In the genomic region with DNA sequence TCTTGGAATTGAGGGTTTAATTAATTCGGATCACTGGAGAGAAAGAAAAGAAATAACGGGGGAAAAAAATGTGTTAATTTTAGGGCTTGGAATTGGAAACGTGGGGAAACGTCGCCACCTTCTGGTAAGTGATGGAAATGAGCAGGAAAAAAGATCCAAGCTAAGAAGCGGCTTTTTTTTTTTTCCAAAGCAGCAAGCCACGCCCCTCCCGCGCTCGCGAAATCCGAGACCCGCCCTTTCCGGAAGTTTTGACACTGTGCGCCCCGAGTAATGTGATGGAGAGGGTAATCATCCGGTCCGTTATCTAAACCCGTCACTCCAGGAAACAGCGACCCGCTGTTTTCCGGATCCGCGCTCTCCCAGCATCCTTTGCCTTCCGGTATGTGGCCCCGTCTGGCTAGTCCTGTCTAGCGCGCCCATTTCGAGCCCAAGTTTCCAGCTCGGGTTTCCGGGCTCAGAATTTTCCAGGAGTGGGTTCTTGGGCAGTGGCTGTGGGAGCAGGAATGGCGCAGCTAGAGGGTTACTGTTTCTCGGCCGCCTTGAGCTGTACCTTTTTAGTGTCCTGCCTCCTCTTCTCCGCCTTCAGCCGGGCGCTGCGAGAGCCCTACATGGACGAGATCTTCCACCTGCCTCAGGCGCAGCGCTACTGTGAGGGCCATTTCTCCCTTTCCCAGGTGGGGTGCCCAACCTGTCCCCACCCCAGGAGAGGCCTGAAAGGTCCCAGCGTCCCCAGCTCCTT, we compare ENCODE assay signal across 8 cellular contexts. TPM values are rescaled to one million over a fixed set of nuclear protein-coding genes. Genes with fewer than 3 reads are reported as not detected.
DNase-seq lines count a peak whose midpoint lies in the region; ATAC-seq and TF ChIP-seq lines count a peak whose summit lies in the region.

A gene with protein sequence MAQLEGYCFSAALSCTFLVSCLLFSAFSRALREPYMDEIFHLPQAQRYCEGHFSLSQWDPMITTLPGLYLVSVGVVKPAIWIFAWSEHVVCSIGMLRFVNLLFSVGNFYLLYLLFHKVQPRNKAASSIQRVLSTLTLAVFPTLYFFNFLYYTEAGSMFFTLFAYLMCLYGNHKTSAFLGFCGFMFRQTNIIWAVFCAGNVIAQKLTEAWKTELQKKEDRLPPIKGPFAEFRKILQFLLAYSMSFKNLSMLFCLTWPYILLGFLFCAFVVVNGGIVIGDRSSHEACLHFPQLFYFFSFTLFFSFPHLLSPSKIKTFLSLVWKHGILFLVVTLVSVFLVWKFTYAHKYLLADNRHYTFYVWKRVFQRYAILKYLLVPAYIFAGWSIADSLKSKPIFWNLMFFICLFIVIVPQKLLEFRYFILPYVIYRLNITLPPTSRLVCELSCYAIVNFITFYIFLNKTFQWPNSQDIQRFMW (plus strand): TSS at position 384 of the 739 bp plus-strand sequence. CDS start 120 bp downstream, at position 504.

- H3K36me3 ChIP-seq in left ventricle myocardium inferior (peaks cover 10% of the 10 kb centered on the region), psoas muscle (ENCODE audit: insufficient read depth in 1 of 2, low read depth in 1 of 2) (peaks cover 0 to 18% of the 10 kb centered on the region in 2 donors), uterus (no peaks in the 10 kb centered on the region)

- 0 to 1% (median 0%) methylated on average over 42 of the region's 42 CpGs for WGBS in psoas muscle, 3 donors

- H3K27me3 ChIP-seq in left ventricle myocardium inferior (ENCODE audit: low read depth): no peaks in the 10 kb centered on the region
- no peaks in the 10 kb centered on the region for H3K27me3 ChIP-seq in psoas muscle (ENCODE audit: insufficient read depth in 3 of 3, low read length in 2 of 3)
- H3K27me3 ChIP-seq in uterus: no peaks in the 10 kb centered on the region

- peak; percentile 94 for DNase-seq in NCI-H1417 treated with DMSO at 0.1 percent for 48 hours (lab: John Stamatoyannopoulos, UW)
- DNase-seq in amygdala (lab: John Stamatoyannopoulos, UW): peak; percentile 64 to 97 (median 90)
- peak; percentile 91 for DNase-seq in left ventricle myocardium inferior
- DNase-seq in psoas muscle: peak; percentile 91 to 95
- DNase-seq in uterus: peak; percentile 94

- H3K9me3 ChIP-seq in left ventricle myocardium inferior (replicated peaks) (no peaks in the 10 kb centered on the region), psoas muscle (no peaks in the 10 kb centered on the region), uterus (no peaks in the 10 kb centered on the region)

- H3K27ac ChIP-seq in left ventricle myocardium inferior (replicated peaks) (peak within 1 kb of the TSS; percentile 88), psoas muscle (peak within 1 kb of the TSS; percentile 73), uterus (peak within 1 kb of the TSS; percentile 94 to 95)

- intact Hi-C loops in T-helper 1 cell treated with Interleukin-12 subunit alpha and Interleukin-12 subunit beta and Interleukin-4 antibody, amounts not matched to agents 30 ng/mL and 1 ng/mL, for 36 hours (cut with micrococcal nuclease): loop anchor here (1.0 to 5.0 kb wide), 6 partner anchors 178 to 1791 kb away; a partner anchor contains a TSS
- intact Hi-C loops in left ventricle myocardium inferior (cut with micrococcal nuclease) (loop anchor here (2.0 kb wide), 1 partner anchor 178 kb away; no protein-coding TSS in a partner anchor), psoas muscle (cut with DNase I) (loop anchor here in 1 of 2 donors (5.0 kb wide), 1 partner anchor 179 kb away; no protein-coding TSS in a partner anchor), uterus (cut with DNase I; ENCODE audit: low total_unique reads) (loop anchor here (10.0 kb wide), 1 partner anchor 182 kb away; no protein-coding TSS in a partner anchor)

- H3K4me1 ChIP-seq in left ventricle myocardium inferior: peaks cover 15% of the 10 kb centered on the region
- no peaks in the 10 kb centered on the region for H3K4me1 ChIP-seq in psoas muscle
- H3K4me1 ChIP-seq in uterus: no peaks in the 10 kb centered on the region

- ATAC-seq in HG02763 (IDR thresholded peaks at IDR 0.05; ENCODE audit: unreplicated experiment) (peak; percentile 100), psoas muscle (peak; percentile 99 to 100 (median 100))

- TF ChIP-seq CTCF in GM12875 (IDR thresholded peaks at IDR 0.05; ENCODE audit: borderline replicate concordance, insufficient read depth, low read depth, low read length) (peak; percentile 33; the same call in 1 of the 2 replicates), left ventricle myocardium inferior (IDR thresholded peaks at IDR 0.05; ENCODE audit: borderline replicate concordance) (peak; percentile 84), psoas muscle (IDR thresholded peaks at IDR 0.05) (peak; percentile 80), uterus (IDR thresholded peaks at IDR 0.05) (peak; percentile 42 to 71 (median 63))

- H3K4me3 ChIP-seq in GM12875 (ENCODE audit: low read depth, low read length): peak within 1 kb of the TSS; percentile 93
- H3K4me3 ChIP-seq in left ventricle myocardium inferior: peak within 1 kb of the TSS; percentile 83
- peak within 1 kb of the TSS; percentile 72 for H3K4me3 ChIP-seq in psoas muscle
- peak within 1 kb of the TSS; percentile 79 to 86 for H3K4me3 ChIP-seq in uterus

- TF ChIP-seq POLR2A in uterus (IDR thresholded peaks at IDR 0.05): no peak

RNA-seq across cellular contexts. Expression of the gene that starts here (rescaled TPM):
- total RNA-seq in T-helper 1 cell treated with Interleukin-12 subunit alpha and Interleukin-12 subunit beta and Interleukin-4 antibody, amounts not matched to agents 30 ng/mL and 1 ng/mL, for 36 hours: 10.8 and 11.2 TPM in 2 replicates
- total RNA-seq in left ventricle myocardium inferior (4.8 TPM), psoas muscle (1 to 10 TPM; 2.7 to 5.1 (median 4.1) TPM), uterus (10 to 100 TPM; 11.6 to 66.6 (median 21.9) TPM)
- 1 to 10 TPM in 2 of 3 donors, under 1 TPM in 1; 0.68 to 2.7 (median 1.3) TPM for polyA plus RNA-seq in psoas muscle

Comparison
In these comparisons a context has a peak if more than half of its experiments do, and no peak if none do; other contexts are left out.
1. Peak in every context shown above with its lines: DNase-seq, ATAC-seq, H3K4me3 ChIP-seq and H3K27ac ChIP-seq.
2. CTCF ChIP-seq: peak in every context shown above with its lines; median percentile 84 in left ventricle myocardium inferior; 80 in psoas muscle; 63 in uterus; 33 in GM12875.